ENCODE assay signal across 13 cellular contexts in genomic region chr14:68599896-68600620, GRCh38.
A peak's percentile ranks its signal among the peaks of the same experiment; 100 is the strongest.
DNase-seq lines count a peak whose midpoint lies in the region; ATAC-seq, FAIRE-seq and TF ChIP-seq lines count a peak whose summit lies in the region.
"Had no signal": no experiment of that assay in that cellular context is flagged by ENCODE, and none has a peak within 500 bp of the region (broad histone marks: within the 10 kb centered on the region; RNA-seq: fewer than 3 reads in every experiment).

No MANE protein-coding gene starts in this region.

- FAIRE-seq in small intestine (lab: Jason Lieb, UNC) = no peak

- TF ChIP-seq POLR2A in uterus (IDR thresholded peaks at IDR 0.05) = no peak

- peaks cover 4% of the 10 kb centered on the region for H3K27me3 Mint-ChIP-seq in nephron progenitor cell (ENCODE audit: low read depth, poor library complexity)

- intact Hi-C loops in heart right ventricle (cut with DNase I) = no loop called here
- intact Hi-C loops in Right ventricle myocardium inferior (cut with DNase I) = no loop called here
- intact Hi-C loops in uterus (cut with DNase I; ENCODE audit: low total_unique reads) = no loop called here

- no peak for TF ChIP-seq CTCF in heart right ventricle (IDR thresholded peaks at IDR 0.05)
- no peak for TF ChIP-seq CTCF in nephron progenitor cell (IDR thresholded peaks at IDR 0.05)
- TF ChIP-seq CTCF in uterus (IDR thresholded peaks at IDR 0.05) = no peak

- 92 to 94% methylated on average over 9 of the region's 9 CpGs for WGBS in heart right ventricle, 2 donors
- 53 to 72% (median 65%) methylated on average over 9 of the region's 9 CpGs for WGBS in small intestine, 3 donors

- peaks cover 68% of the 10 kb centered on the region for H3K4me1 Mint-ChIP-seq in nephron progenitor cell

- H3K4me3 ChIP-seq in heart right ventricle (no peak overlapping the region), uterus (no peak overlapping the region), small intestine (ENCODE audit: low read depth in 1 of 2, low read length in 2 of 2) (no peak overlapping the region)

- H3K9me3 Mint-ChIP-seq in nephron progenitor cell = peaks cover 4% of the 10 kb centered on the region

- no peaks in the 10 kb centered on the region for H3K36me3 ChIP-seq in heart right ventricle
- no peaks in the 10 kb centered on the region for H3K36me3 ChIP-seq in uterus
- H3K36me3 ChIP-seq in small intestine (ENCODE audit: control insufficient read depth in 2 of 2, insufficient read depth in 2 of 2, low read length in 2 of 2) = no peaks in the 10 kb centered on the region

- peak overlapping the region in 9 of 10 donors; percentile 73 to 96 (median 90) for H3K27ac ChIP-seq in heart right ventricle
- H3K27ac ChIP-seq in uterus = peak overlapping the region; percentile 93 to 98
- peak overlapping the region in 1 of 2 donors; percentile 98 for H3K27ac ChIP-seq in small intestine (ENCODE audit: low read depth in 1 of 2, low read length in 1 of 2)

- H3K4me1 ChIP-seq in heart right ventricle = peaks cover 0 to 58% (median 28%) of the 10 kb centered on the region in 9 donors
- peaks cover 0 to 5% of the 10 kb centered on the region in 2 donors for H3K4me1 ChIP-seq in uterus
- peaks cover 0 to 3% of the 10 kb centered on the region in 2 donors for H3K4me1 ChIP-seq in small intestine (ENCODE audit: control insufficient read depth in 2 of 2, insufficient read depth in 1 of 2, low read depth in 1 of 2, low read length in 1 of 2)

- DNase-seq in heart right ventricle (no peak), Right ventricle myocardium inferior (ENCODE audit: missing footprints) (no peak), cerebellum (ENCODE audit: low spot score) (peak; percentile 5), nephron progenitor cell (no peak), uterus (peak in 1 of 2 donors; percentile 24), small intestine (no peak), HUDEP-2 (lab: John Stamatoyannopoulos, UW; ENCODE audit: unreplicated experiment in 76 of 76) (no peak)
- DNase-seq: activated CD4-positive, alpha-beta T cell treated with anti-CD3 and anti-CD28 coated beads for 48 hours; activated T-cell treated with anti-CD3 and anti-CD28 coated beads, Interleukin-2, amount 50 U/mL, for 72 hours; effector memory CD4-positive, alpha-beta T cell; NCI-H2081 treated with DMSO at 0.1 percent for 48 hours; stimulated activated CD4-positive, alpha-beta T cell treated with anti-CD3 and anti-CD28 coated beads, Interleukin-15, amount 100 ng/mL, for 24 hours had no signal

- H3K36me3 Mint-ChIP-seq in nephron progenitor cell (ENCODE audit: low read depth) = no peaks in the 10 kb centered on the region

- H3K27ac Mint-ChIP-seq in nephron progenitor cell = peak overlapping the region; percentile 83
- H3K27ac Mint-ChIP-seq: activated T-cell treated with anti-CD3 and anti-CD28 coated beads, Interleukin-2, amount 50 U/mL, for 72 hours had no signal

- no peak overlapping the region for H3K4me3 Mint-ChIP-seq in nephron progenitor cell
- H3K4me3 Mint-ChIP-seq: activated T-cell treated with anti-CD3 and anti-CD28 coated beads, Interleukin-2, amount 50 U/mL, for 72 hours had no signal

- peaks cover 0 to 4% (median 0%) of the 10 kb centered on the region in 11 donors for H3K9me3 ChIP-seq in heart right ventricle
- no peaks in the 10 kb centered on the region for H3K9me3 ChIP-seq in uterus
- no peaks in the 10 kb centered on the region for H3K9me3 ChIP-seq in small intestine (ENCODE audit: control insufficient read depth, low read depth)

- H3K27me3 ChIP-seq in heart right ventricle (no peaks in the 10 kb centered on the region), uterus (no peaks in the 10 kb centered on the region), small intestine (ENCODE audit: control insufficient read depth in 2 of 2, insufficient read depth in 2 of 2, low read length in 2 of 2) (no peaks in the 10 kb centered on the region)

- ATAC-seq in heart right ventricle = no peak
- no peak for ATAC-seq in Right ventricle myocardium inferior
- no peak for ATAC-seq in GM18858 (IDR thresholded peaks at IDR 0.05; ENCODE audit: unreplicated experiment)
- ATAC-seq: activated T-cell treated with anti-CD3 and anti-CD28 coated beads, Interleukin-2, amount 50 U/mL, for 72 hours had no signal
